Comparison of ENCODE assay signal across 2 cellular contexts in the genomic region with DNA sequence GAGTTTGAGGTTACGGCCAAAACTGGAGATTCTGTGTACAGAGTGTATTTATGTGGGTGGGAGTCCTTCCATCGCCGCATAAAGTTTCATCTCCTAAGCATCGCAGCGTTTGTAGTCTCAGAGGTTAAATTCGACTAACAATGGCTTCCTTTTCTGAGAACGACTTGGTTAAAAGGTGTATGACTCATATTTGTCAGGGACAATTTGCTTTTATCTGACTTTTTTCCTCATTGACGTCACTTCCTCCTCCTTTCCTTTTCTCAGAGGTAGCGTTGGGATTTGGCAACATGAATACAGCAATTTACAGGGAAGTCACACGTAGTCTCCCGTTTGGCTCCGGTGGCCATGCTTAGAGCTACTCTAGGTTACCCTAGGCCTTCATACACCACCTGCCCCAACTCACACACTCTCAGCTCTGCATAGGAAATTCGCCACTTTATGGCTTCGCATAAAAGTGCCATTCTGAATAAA.
TF ChIP-seq lines count a peak whose summit lies in the region.

No MANE protein-coding gene starts in this region.

TF ChIP-seq in IMR-90, 13 proteins besides CTCF, POLR2A, EP300 and RAD21:
- TF ChIP-seq CHD1 (IDR thresholded peaks at IDR 0.05; ENCODE audit: low read depth, low read length), result no peak
- TF ChIP-seq RCOR1 (IDR thresholded peaks at IDR 0.05; ENCODE audit: insufficient replicate concordance, low read length), result no peak
- TF ChIP-seq CEBPB (IDR thresholded peaks at IDR 0.05; ENCODE audit: low read depth, low read length), result no peak
- TF ChIP-seq NFE2L2 (IDR thresholded peaks at IDR 0.05; ENCODE audit: low read depth, low read length), result no peak
- TF ChIP-seq MXI1 (IDR thresholded peaks at IDR 0.05; ENCODE audit: borderline replicate concordance, low read depth, low read length), result no peak
- TF ChIP-seq, protein P1, sequence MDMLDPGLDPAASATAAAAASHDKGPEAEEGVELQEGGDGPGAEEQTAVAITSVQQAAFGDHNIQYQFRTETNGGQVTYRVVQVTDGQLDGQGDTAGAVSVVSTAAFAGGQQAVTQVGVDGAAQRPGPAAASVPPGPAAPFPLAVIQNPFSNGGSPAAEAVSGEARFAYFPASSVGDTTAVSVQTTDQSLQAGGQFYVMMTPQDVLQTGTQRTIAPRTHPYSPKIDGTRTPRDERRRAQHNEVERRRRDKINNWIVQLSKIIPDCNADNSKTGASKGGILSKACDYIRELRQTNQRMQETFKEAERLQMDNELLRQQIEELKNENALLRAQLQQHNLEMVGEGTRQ (IDR thresholded peaks at IDR 0.05; ENCODE audit: low read depth, low read length), result no peak
- no peak for TF ChIP-seq MAZ (IDR thresholded peaks at IDR 0.05; ENCODE audit: borderline replicate concordance, low read depth, low read length)
- no peak for TF ChIP-seq RFX5 (IDR thresholded peaks at IDR 0.05; ENCODE audit: low read depth, low read length)
- TF ChIP-seq SMC3 (IDR thresholded peaks at IDR 0.05; ENCODE audit: low read depth, low read length), result no peak
- TF ChIP-seq BHLHE40 (IDR thresholded peaks at IDR 0.05; ENCODE audit: low read depth, low read length), result no peak
- no peak for TF ChIP-seq MAFK (IDR thresholded peaks at IDR 0.05; ENCODE audit: low read depth, low read length)

TF ChIP-seq in H1, 55 proteins besides CTCF, POLR2A, EP300 and RAD21:
- TF ChIP-seq CHD2 (IDR thresholded peaks at IDR 0.05; ENCODE audit: low read length) (no peak), SRF (IDR thresholded peaks at IDR 0.05; ENCODE audit: low read depth, low read length) (no peak), GTF2F1 (IDR thresholded peaks at IDR 0.05; ENCODE audit: borderline replicate concordance, low read depth, low read length) (no peak), PHF8 (conservative IDR thresholded peaks at IDR 0.05; ENCODE audit: low read depth, low read length) (no peak), CEBPB (IDR thresholded peaks at IDR 0.05; ENCODE audit: low read depth, low read length) (no peak), TCF12 (IDR thresholded peaks at IDR 0.05; ENCODE audit: low read depth, low read length) (no peak), ASH2L (IDR thresholded peaks at IDR 0.05; ENCODE audit: low read length) (no peak), MAFK (IDR thresholded peaks at IDR 0.05; ENCODE audit: low read depth, low read length) (no peak), RNF2 (IDR thresholded peaks at IDR 0.05; ENCODE audit: borderline replicate concordance, low read depth, low read length, missing control alignments, poor library complexity, severe bottlenecking) (no peak), CHD1 (IDR thresholded peaks at IDR 0.05; ENCODE audit: low read depth, low read length) (no peak), BACH1 (IDR thresholded peaks at IDR 0.05; ENCODE audit: low read length) (no peak), EZH2 (IDR thresholded peaks at IDR 0.05; ENCODE audit: low read depth, low read length, severe bottlenecking) (no peak), TBP (IDR thresholded peaks at IDR 0.05; ENCODE audit: low read depth, low read length) (no peak), CBX5 (IDR thresholded peaks at IDR 0.05; ENCODE audit: low read depth, low read length) (no peak), SIX5 (IDR thresholded peaks at IDR 0.05; ENCODE audit: low read depth, low read length) (no peak), KDM4A (IDR thresholded peaks at IDR 0.05; ENCODE audit: low read depth, low read length, severe bottlenecking) (no peak)
- TF ChIP-seq, protein P2, sequence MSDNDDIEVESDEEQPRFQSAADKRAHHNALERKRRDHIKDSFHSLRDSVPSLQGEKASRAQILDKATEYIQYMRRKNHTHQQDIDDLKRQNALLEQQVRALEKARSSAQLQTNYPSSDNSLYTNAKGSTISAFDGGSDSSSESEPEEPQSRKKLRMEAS (IDR thresholded peaks at IDR 0.05), result no peak
- TF ChIP-seq, protein P1 (IDR thresholded peaks at IDR 0.05; ENCODE audit: low read length), result no peak
- TF ChIP-seq, protein P3, sequence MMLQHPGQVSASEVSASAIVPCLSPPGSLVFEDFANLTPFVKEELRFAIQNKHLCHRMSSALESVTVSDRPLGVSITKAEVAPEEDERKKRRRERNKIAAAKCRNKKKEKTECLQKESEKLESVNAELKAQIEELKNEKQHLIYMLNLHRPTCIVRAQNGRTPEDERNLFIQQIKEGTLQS (IDR thresholded peaks at IDR 0.05; ENCODE audit: insufficient read depth, low read depth, low read length), result no peak
TF ChIP-seq in H1: peak in this region for 0.
